ENCODE assay signal across 2 cellular contexts in the genomic region with DNA sequence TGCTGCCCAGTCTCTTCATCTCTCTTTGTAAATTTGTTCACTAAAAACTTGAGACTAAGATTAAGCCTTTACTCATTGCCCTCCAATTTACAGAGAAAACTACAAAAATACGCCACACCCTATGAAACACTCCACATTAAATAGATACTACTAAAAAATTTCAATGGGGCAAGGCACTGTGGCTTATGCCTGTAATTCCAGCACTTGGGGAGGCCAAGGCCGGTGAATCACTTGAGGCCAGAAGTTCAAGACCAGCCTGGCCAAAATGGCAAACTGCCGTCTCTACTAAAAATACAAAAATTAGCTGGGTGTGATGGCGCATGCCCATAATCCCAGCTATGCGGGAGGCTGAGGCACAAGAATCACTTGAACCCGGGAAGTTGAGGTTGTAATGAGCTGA.
TF ChIP-seq lines count a peak whose summit lies in the region.

No MANE protein-coding gene starts in this region.

TF ChIP-seq in A549, 52 proteins besides CTCF, POLR2A, EP300 and RAD21 (continued from another document):
- no peak for TF ChIP-seq FOSL2 (IDR thresholded peaks at IDR 0.05)
- TF ChIP-seq FOSL2 (CRISPR knock-in tag; IDR thresholded peaks at IDR 0.05): no peak
- TF ChIP-seq CHD4 (IDR thresholded peaks at IDR 0.05; ENCODE audit: borderline replicate concordance): no peak
TF ChIP-seq in A549: peak in this region for 0.

TF ChIP-seq in GM23338, 12 proteins besides CTCF, POLR2A, EP300 and RAD21 (continued from another document):
- TF ChIP-seq, protein P1, sequence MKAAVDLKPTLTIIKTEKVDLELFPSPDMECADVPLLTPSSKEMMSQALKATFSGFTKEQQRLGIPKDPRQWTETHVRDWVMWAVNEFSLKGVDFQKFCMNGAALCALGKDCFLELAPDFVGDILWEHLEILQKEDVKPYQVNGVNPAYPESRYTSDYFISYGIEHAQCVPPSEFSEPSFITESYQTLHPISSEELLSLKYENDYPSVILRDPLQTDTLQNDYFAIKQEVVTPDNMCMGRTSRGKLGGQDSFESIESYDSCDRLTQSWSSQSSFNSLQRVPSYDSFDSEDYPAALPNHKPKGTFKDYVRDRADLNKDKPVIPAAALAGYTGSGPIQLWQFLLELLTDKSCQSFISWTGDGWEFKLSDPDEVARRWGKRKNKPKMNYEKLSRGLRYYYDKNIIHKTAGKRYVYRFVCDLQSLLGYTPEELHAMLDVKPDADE (IDR thresholded peaks at IDR 0.05): no peak
